ENCODE assay signal across 11 cellular contexts in genomic region chr3:141529256-141530132, GRCh38. TPM values are rescaled to one million over a fixed set of nuclear protein-coding genes. Genes with fewer than 3 reads are reported as not detected.
DNase-seq lines count a peak whose midpoint lies in the region; ATAC-seq, FAIRE-seq and TF ChIP-seq lines count a peak whose summit lies in the region.
"Had no signal": no experiment of that assay in that cellular context is flagged by ENCODE, and none has a peak within 500 bp of the region (broad histone marks: within the 10 kb centered on the region; RNA-seq: fewer than 3 reads in every experiment).

No MANE protein-coding gene starts in this region.

- H3K4me1 Mint-ChIP-seq in natural killer cell: peaks cover 53 to 66% of the 10 kb centered on the region in 2 donors

- H3K4me3 ChIP-seq in A549 (no peak overlapping the region), mammary epithelial cell (replicated peaks in 1 of 3; ENCODE audit: insufficient read depth in 1 of 3, low read depth in 2 of 3, low read length in 3 of 3) (peak overlapping the region in 1 of 3 experiments; percentile 54), MG63 (no peak overlapping the region; the same call in 1 of the 2 replicates)

- H3K9me3 Mint-ChIP-seq in natural killer cell: no peaks in the 10 kb centered on the region
- H3K9me3 Mint-ChIP-seq: T-helper 1 cell treated with Interleukin-12 subunit alpha and Interleukin-12 subunit beta and Interleukin-4 antibody, amounts not matched to agents 30 μg/mL and 1 μg/mL, for 36 hours had no signal

- CTCF ChIA-PET in A549 (lab: Yijun Ruan, JAX): no interaction called here
- CTCF ChIA-PET in mammary epithelial cell (lab: Charles Lee; ENCODE audit: low non-redundant PET): no interaction called here

- H3K4me2 ChIP-seq in A549 (peak overlapping the region; percentile 64), mammary epithelial cell (ENCODE audit: insufficient read depth, low read depth, low read length) (peak overlapping the region; percentile 77)

- WGBS in A549 (ENCODE audit: missing lambda C conversion rate): 85% methylated on average over 1 of the region's 1 CpG
- WGBS in mammary epithelial cell (ENCODE audit: low coverage, missing lambda C conversion rate): 60% methylated on average over 1 of the region's 1 CpG

- TF ChIP-seq POLR2A in A549 (IDR thresholded peaks at IDR 0.05; ENCODE audit: low read length): no peak

- peak overlapping the region; percentile 83 to 89 for H3K27ac Mint-ChIP-seq in natural killer cell

- H3K27me3 Mint-ChIP-seq in natural killer cell (ENCODE audit: low read depth in 2 of 2): no peaks in the 10 kb centered on the region

- ATAC-seq in A549: no peak
- peak in 2 of 3 donors; percentile 25 to 31 for ATAC-seq in natural killer cell

- H3K4me1 ChIP-seq in A549 (peaks cover 41% of the 10 kb centered on the region), mammary epithelial cell (ENCODE audit: insufficient read depth, low read length) (peaks cover 34% of the 10 kb centered on the region)

- peaks cover 33% of the 10 kb centered on the region for H3K79me2 ChIP-seq in mammary epithelial cell (ENCODE audit: insufficient read depth, low read length)

- FAIRE-seq in A549 (lab: Jason Lieb, UNC): peak; percentile 63

- H3K27ac ChIP-seq in A549: peak overlapping the region; percentile 5 to 44; a peak in 2 of 6 replicates
- H3K27ac ChIP-seq in mammary epithelial cell (ENCODE audit: insufficient read depth, low read depth, low read length): peak overlapping the region; percentile 64

- H3K4me3 Mint-ChIP-seq in natural killer cell: peak overlapping the region; percentile 47
- H3K4me3 Mint-ChIP-seq: T-helper 1 cell treated with Interleukin-12 subunit alpha and Interleukin-12 subunit beta and Interleukin-4 antibody, amounts not matched to agents 30 μg/mL and 1 μg/mL, for 36 hours had no signal

- BruUV-seq in mammary epithelial cell (replicated peaks; lab: Mats Ljungman, UMichigan): no TSS peak

- in situ Hi-C loops in mammary epithelial cell (cut with MboI; ENCODE audit: low sequenced_read_pairs in 2 of 2): no loop called here

- dilution Hi-C loops in mammary epithelial cell (cut with HindIII; ENCODE audit: low sequenced_read_pairs): no loop called here

- no peak for DNase-seq in A549 (ENCODE audit: low read depth in 1 of 2, low spot score in 1 of 2)
- peak; percentile 30 for DNase-seq in HCEC 1CT
- peak; percentile 13 for DNase-seq in mammary epithelial cell
- DNase-seq in natural killer cell: no peak
- no peak for DNase-seq in NCI-H1092 (lab: John Stamatoyannopoulos, UW)
- DNase-seq in NCI-H2196 treated with DMSO at 0.1 percent for 48 hours (lab: John Stamatoyannopoulos, UW; ENCODE audit: unreplicated experiment): no peak
- DNase-seq in AG20443 (ENCODE audit: low spot score): no peak
- DNase-seq in MG63: no peak
- DNase-seq: KG1, NCI-H524 had no signal

- intact Hi-C loops in mammary epithelial cell (cut with micrococcal nuclease) (loop anchor here (5.0 kb wide), 1 partner anchor 42 kb away; the partner anchor contains the start of gene RASA2), natural killer cell (cut with micrococcal nuclease) (no loop called here)

- no peaks in the 10 kb centered on the region for H3K9me3 ChIP-seq in A549
- no peaks in the 10 kb centered on the region for H3K9me3 ChIP-seq in mammary epithelial cell (replicated peaks; ENCODE audit: insufficient read depth, low read length)
- no peaks in the 10 kb centered on the region for H3K9me3 ChIP-seq in MG63

- H3K36me3 ChIP-seq in mammary epithelial cell (ENCODE audit: insufficient read depth, low read length) (peaks cover 5% of the 10 kb centered on the region), MG63 (peaks cover 5% of the 10 kb centered on the region; the same call in 1 of the 2 replicates)

- no peaks in the 10 kb centered on the region for H4K20me1 ChIP-seq in mammary epithelial cell (ENCODE audit: insufficient read depth, low read length)

- H3K9ac ChIP-seq in mammary epithelial cell (ENCODE audit: insufficient read depth, low read length): peak overlapping the region; percentile 38

- no peaks in the 10 kb centered on the region for H3K36me3 Mint-ChIP-seq in natural killer cell

- H3K27me3 ChIP-seq in mammary epithelial cell (ENCODE audit: insufficient read depth, low read length) (no peaks in the 10 kb centered on the region), MG63 (no peaks in the 10 kb centered on the region)

- no peak for TF ChIP-seq EP300 in A549 (IDR thresholded peaks at IDR 0.05)

- POLR2A ChIA-PET in A549 (lab: Yijun Ruan, JAX): no interaction called here

- TF ChIP-seq RAD21 in A549 (conservative IDR thresholded peaks at IDR 0.05 in 1 of 2, IDR thresholded peaks at IDR 0.05 in 1 of 2): no peak

- TF ChIP-seq CTCF in A549 (IDR thresholded peaks at IDR 0.05) (no peak), mammary epithelial cell (conservative IDR thresholded peaks at IDR 0.05 in 1 of 2, IDR thresholded peaks at IDR 0.05 in 1 of 2; ENCODE audit: extremely low read depth in 1 of 2, insufficient read depth in 1 of 2, low read depth in 1 of 2, low read length in 2 of 2) (no peak), natural killer cell (IDR thresholded peaks at IDR 0.05) (no peak)

- H2AFZ ChIP-seq in mammary epithelial cell (ENCODE audit: low read depth, low read length): no peak overlapping the region

TF ChIP-seq in A549, 52 proteins besides CTCF, POLR2A, EP300 and RAD21:
- TF ChIP-seq PHF8 (IDR thresholded peaks at IDR 0.05; ENCODE audit: borderline replicate concordance, low read depth) (no peak), BHLHE40 (IDR thresholded peaks at IDR 0.05; ENCODE audit: low read depth, low read length) (no peak), USF2 (IDR thresholded peaks at IDR 0.05) (no peak)

RNA-seq across cellular contexts. Expression of gene RASA2, which starts 42.7 kb away (rescaled TPM):
- 9.2 and 12.0 TPM in 2 replicates for polyA plus RNA-seq in A549 (2011; rRNA removed)
- polyA plus RNA-seq in A549 (2012; cell fraction: cytosol; rRNA removed): 2.0 and 2.1 TPM in 2 replicates
- 2.7 and 3.1 TPM in 2 replicates for polyA plus RNA-seq in A549 (2012; cell fraction: nucleus; rRNA removed)
- polyA plus RNA-seq in A549 (2017; fragmentation: RNase III; extraction: RNeasy Plus Mini Kit Qiagen cat#74134 plus additional on column Dnase treatment): 5.0 to 6.8 TPM (median 6.7 TPM) in 3 replicates
- polyA minus RNA-seq in A549 (2011; rRNA and poly(A)+ RNA removed): 4.9 and 7.9 TPM in 2 replicates
- 10 to 100 TPM; 14.8 to 19.5 TPM for total RNA-seq in mammary epithelial cell
- polyA plus RNA-seq in mammary epithelial cell: 6.3 TPM
- 16.3 TPM for polyA minus RNA-seq in mammary epithelial cell
- 10 to 100 TPM; 93.9 to 99.4 (median 97.0) TPM for total RNA-seq in natural killer cell
- total RNA-seq in MG63 (2014; rRNA removed; shearing (Covaris generic); ENCODE audit: low replicate concordance): 7.2 and 10.0 TPM in 2 replicates

Comparison
In these comparisons a context has a peak if more than half of its experiments do, and no peak if none do; other contexts are left out.
1. ATAC-seq: peak in natural killer cell (2 of 3); none in A549 (0 of 2).
2. DNase-seq: peak in HCEC 1CT (single experiment) and mammary epithelial cell (single experiment); none in A549 (0 of 2), natural killer cell (single experiment), NCI-H1092 (single experiment), NCI-H2196 treated with DMSO at 0.1 percent for 48 hours (single experiment), AG20443 (single experiment) and MG63 (single experiment).